Comparison of ENCODE assay signal across 1 cellular context in genomic region chr1:203381151-203381751, GRCh38.
TF ChIP-seq lines count a peak whose summit lies in the region.

No MANE protein-coding gene starts in this region.

TF ChIP-seq in GM12878, 131 proteins besides CTCF, POLR2A, EP300 and RAD21 (continued from another document):
- TF ChIP-seq MYC (IDR thresholded peaks at IDR 0.05; ENCODE audit: insufficient read depth, insufficient read length, insufficient replicate concordance, low read length, severe bottlenecking) (no peak), SKIL (IDR thresholded peaks at IDR 0.05; ENCODE audit: low read depth, poor library complexity, severe bottlenecking) (no peak), RUNX3 (IDR thresholded peaks at IDR 0.05; ENCODE audit: low read length) (peak; percentile 30), IRF5 (IDR thresholded peaks at IDR 0.05; ENCODE audit: borderline replicate concordance) (no peak), ATF2 (IDR thresholded peaks at IDR 0.05; ENCODE audit: low read length) (peak; percentile 75), SMAD1 (IDR thresholded peaks at IDR 0.05; ENCODE audit: low read depth, partially characterized antibody) (peak; percentile 64), ELK1 (IDR thresholded peaks at IDR 0.05; ENCODE audit: low read depth, low read length) (no peak), FOS (IDR thresholded peaks at IDR 0.05; ENCODE audit: borderline replicate concordance, extremely low read depth, insufficient read length) (no peak), YY1 (IDR thresholded peaks at IDR 0.05; ENCODE audit: low read depth, low read length) (peak; percentile 79), SP1 (IDR thresholded peaks at IDR 0.05; ENCODE audit: low read depth, low read length) (peak; percentile 34), CHD2 (IDR thresholded peaks at IDR 0.05; ENCODE audit: borderline replicate concordance, low read depth, low read length) (peak; percentile 58; the same call in 1 of the 2 replicates), BHLHE40 (IDR thresholded peaks at IDR 0.05; ENCODE audit: borderline replicate concordance in 1 of 2, low read depth in 2 of 2, low read length in 1 of 2) (0 out of 4 replicates have a peak, but pooled peaks of 1 of the 2 experiments have one; percentile 4), POLR2AphosphoS2 (IDR thresholded peaks at IDR 0.05; ENCODE audit: low read depth, low read length) (no peak), IKZF2 (IDR thresholded peaks at IDR 0.05) (peak; percentile 84 to 85), NKRF (conservative IDR thresholded peaks at IDR 0.05) (no peak), ZNF687 (IDR thresholded peaks at IDR 0.05) (peak; percentile 57), PKNOX1 (IDR thresholded peaks at IDR 0.05) (no peak), ZBTB11 (CRISPR knock-in tag; IDR thresholded peaks at IDR 0.05) (no peak), MTA2 (IDR thresholded peaks at IDR 0.05; ENCODE audit: low read depth) (peak; percentile 70), RAD51 (IDR thresholded peaks at IDR 0.05) (no peak), ZNF622 (IDR thresholded peaks at IDR 0.05) (no peak)
